Comparison of ENCODE assay signal across 8 cellular contexts in the genomic region with DNA sequence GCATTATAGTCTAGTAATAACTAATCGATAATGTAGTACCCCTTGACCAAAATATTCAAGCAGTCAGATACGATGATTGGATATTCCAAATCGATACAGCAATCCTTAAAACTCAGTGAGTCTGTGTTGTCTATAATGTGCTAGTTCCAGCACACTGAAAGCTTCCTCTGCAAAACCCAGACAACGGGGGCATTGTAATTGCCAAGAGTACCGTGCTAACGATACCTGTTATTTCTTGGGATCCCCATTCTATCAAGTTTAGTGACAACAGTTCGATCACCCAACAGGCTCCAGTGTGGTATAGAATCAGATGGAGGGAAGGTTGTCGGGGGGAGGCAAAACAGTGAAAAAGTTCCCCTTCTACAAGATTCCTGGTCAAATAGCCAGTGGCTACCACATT. TPM values are rescaled to one million over a fixed set of nuclear protein-coding genes. Genes with fewer than 3 reads are reported as not detected.
DNase-seq lines count a peak whose midpoint lies in the region; ATAC-seq and TF ChIP-seq lines count a peak whose summit lies in the region.

No MANE protein-coding gene starts in this region.

- no peaks in the 10 kb centered on the region for H3K9me3 Mint-ChIP-seq in activated naive CD4-positive, alpha-beta T cell treated with anti-CD3 and anti-CD28 coated beads, Interleukin-2, amount 10 ng/mL, durations not matched to agents 7 days and 5 days
- no peaks in the 10 kb centered on the region for H3K9me3 Mint-ChIP-seq in activated naive CD4-positive, alpha-beta T cell treated with anti-CD3 and anti-CD28 coated beads, Interleukin-2, amount 50 U/mL, for 72 hours
- H3K9me3 Mint-ChIP-seq in memory B cell (no peaks in the 10 kb centered on the region), type B pancreatic cell (no peaks in the 10 kb centered on the region)

- CTCF ChIA-PET in activated naive CD4-positive, alpha-beta T cell treated with anti-CD3 and anti-CD28 coated beads, Interleukin-2, amount 10 ng/mL, durations not matched to agents 7 days and 5 days (lab: Charles Lee) = interaction anchor here (1.7 to 3.2 kb wide), 2 partner anchors 36 to 247 kb away, joined by 4 to 14 read pairs; no protein-coding TSS in a partner anchor

- H3K27me3 Mint-ChIP-seq in activated naive CD4-positive, alpha-beta T cell treated with anti-CD3 and anti-CD28 coated beads, Interleukin-2, amount 10 ng/mL, durations not matched to agents 7 days and 5 days = no peaks in the 10 kb centered on the region
- no peaks in the 10 kb centered on the region for H3K27me3 Mint-ChIP-seq in memory B cell
- no peaks in the 10 kb centered on the region for H3K27me3 Mint-ChIP-seq in type B pancreatic cell

- H3K4me3 Mint-ChIP-seq in activated naive CD4-positive, alpha-beta T cell treated with anti-CD3 and anti-CD28 coated beads, Interleukin-2, amount 10 ng/mL, durations not matched to agents 7 days and 5 days = peak overlapping the region; percentile 79
- H3K4me3 Mint-ChIP-seq in memory B cell = peak overlapping the region; percentile 33
- H3K4me3 Mint-ChIP-seq in type B pancreatic cell = peak overlapping the region; percentile 93

- no peak for TF ChIP-seq CTCF in astrocyte of the spinal cord (IDR thresholded peaks at IDR 0.05; ENCODE audit: low read depth, low read length)
- no peak for TF ChIP-seq CTCF in type B pancreatic cell (conservative IDR thresholded peaks at IDR 0.05)
- TF ChIP-seq CTCF in GM13977 (IDR thresholded peaks at IDR 0.05; ENCODE audit: extremely low read depth, insufficient read depth, missing control alignments) = no peak

- in situ Hi-C loops in astrocyte of the spinal cord (cut with HindIII; ENCODE audit: low sequenced_read_pairs) (no loop called here), GM13977 (cut with MboI; ENCODE audit: low pct_unique_long_range_greater_than_20kb, low sequenced_read_pairs, unreplicated experiment) (no loop called here)

- ATAC-seq in activated naive CD4-positive, alpha-beta T cell treated with anti-CD3 and anti-CD28 coated beads, Interleukin-2, amount 50 U/mL, for 72 hours = no peak
- no peak for ATAC-seq in memory B cell (ENCODE audit: low read depth)
- ATAC-seq in GM21528 (IDR thresholded peaks at IDR 0.05; ENCODE audit: low FRiP score, unreplicated experiment) = no peak

- no peaks in the 10 kb centered on the region for H3K36me3 Mint-ChIP-seq in activated naive CD4-positive, alpha-beta T cell treated with anti-CD3 and anti-CD28 coated beads, Interleukin-2, amount 10 ng/mL, durations not matched to agents 7 days and 5 days
- no peaks in the 10 kb centered on the region for H3K36me3 Mint-ChIP-seq in activated naive CD4-positive, alpha-beta T cell treated with anti-CD3 and anti-CD28 coated beads, Interleukin-2, amount 50 U/mL, for 72 hours
- H3K36me3 Mint-ChIP-seq in memory B cell = no peaks in the 10 kb centered on the region
- no peaks in the 10 kb centered on the region for H3K36me3 Mint-ChIP-seq in type B pancreatic cell

- DNase-seq in activated naive CD4-positive, alpha-beta T cell treated with anti-CD3 and anti-CD28 coated beads, Interleukin-2, amount 10 ng/mL, durations not matched to agents 7 days and 5 days = no peak
- no peak for DNase-seq in activated naive CD4-positive, alpha-beta T cell treated with anti-CD3 and anti-CD28 coated beads, Interleukin-2, amount 50 U/mL, for 72 hours (ENCODE audit: low spot score in 2 of 2)
- no peak for DNase-seq in astrocyte of the spinal cord (ENCODE audit: low read depth, low spot score)
- DNase-seq in memory B cell (ENCODE audit: low spot score in 2 of 2) = no peak
- no peak for DNase-seq in type B pancreatic cell (ENCODE audit: extremely low spot score, unreplicated experiment)
- DNase-seq in GM13977 (ENCODE audit: low spot score) = no peak
- DNase-seq in DMS79 treated with DMSO at 0.1 percent for 48 hours (lab: John Stamatoyannopoulos, UW) = no peak

- H3K4me1 Mint-ChIP-seq in activated naive CD4-positive, alpha-beta T cell treated with anti-CD3 and anti-CD28 coated beads, Interleukin-2, amount 10 ng/mL, durations not matched to agents 7 days and 5 days = peaks cover 18% of the 10 kb centered on the region
- H3K4me1 Mint-ChIP-seq in memory B cell = peaks cover 10% of the 10 kb centered on the region
- peaks cover 34% of the 10 kb centered on the region for H3K4me1 Mint-ChIP-seq in type B pancreatic cell (ENCODE audit: unreplicated experiment)

- H3K4me3 ChIP-seq in astrocyte of the spinal cord (ENCODE audit: low read depth, low read length) = peak overlapping the region; percentile 52

- H3K27ac Mint-ChIP-seq in activated naive CD4-positive, alpha-beta T cell treated with anti-CD3 and anti-CD28 coated beads, Interleukin-2, amount 10 ng/mL, durations not matched to agents 7 days and 5 days = peak overlapping the region; percentile 21
- H3K27ac Mint-ChIP-seq in activated naive CD4-positive, alpha-beta T cell treated with anti-CD3 and anti-CD28 coated beads, Interleukin-2, amount 50 U/mL, for 72 hours = peak overlapping the region in 1 of 2 donors; percentile 98
- H3K27ac Mint-ChIP-seq in memory B cell (peak overlapping the region; percentile 97), type B pancreatic cell (peak overlapping the region; percentile 97)

RNA-seq across cellular contexts. Expression of a gene that starts 0.9 kb away (rescaled TPM):
- total RNA-seq in activated naive CD4-positive, alpha-beta T cell treated with anti-CD3 and anti-CD28 coated beads, Interleukin-2, amount 50 U/mL, for 72 hours = 1 to 10 TPM; 3.7 to 4.2 TPM
- total RNA-seq in type B pancreatic cell (ENCODE audit: low replicate concordance) = 3.7 and 4.4 TPM in 2 replicates

Comparison
In these comparisons a context has a peak if more than half of its experiments do, and no peak if none do; other contexts are left out.
1. H3K4me3 Mint-ChIP-seq: peak in every context shown above with its lines; median percentile 93 in type B pancreatic cell; 79 in activated naive CD4-positive, alpha-beta T cell treated with anti-CD3 and anti-CD28 coated beads, Interleukin-2, amount 10 ng/mL, durations not matched to agents 7 days and 5 days; 33 in memory B cell.